In genomic region chr6:3331498-3331897, GRCh38 we compare ENCODE assay signal across 22 cellular contexts.
"Had no signal": no experiment of that assay in that cellular context is flagged by ENCODE, and none has a peak within 500 bp of the region (broad histone marks: within the 10 kb centered on the region; RNA-seq: fewer than 3 reads in every experiment).

No MANE protein-coding gene starts in this region.

- H3K9me3 Mint-ChIP-seq: activated CD8-positive, alpha-beta T cell treated with anti-CD3 and anti-CD28 coated beads for 36 hours; activated naive CD8-positive, alpha-beta T cell treated with anti-CD3 and anti-CD28 coated beads, Interleukin-2, amount 50 U/mL, for 24 hours; naive thymus-derived CD4-positive, alpha-beta T cell; stimulated activated naive CD8-positive, alpha-beta T cell treated with anti-CD3 and anti-CD28 coated beads, Interleukin-15, Interleukin-2, amounts not matched to agents 100 ng/mL and 50 ng/mL, for 24 hours; T-helper 1 cell treated with Interleukin-12 subunit alpha and Interleukin-12 subunit beta and Interleukin-4 antibody, amounts not matched to agents 30 μg/mL and 1 μg/mL, for 36 hours had no signal

- ATAC-seq: activated CD8-positive, alpha-beta memory T cell treated with anti-CD3 and anti-CD28 coated beads, Interleukin-2, amount 10 ng/mL, durations not matched to agents 7 days and 5 days; activated CD8-positive, alpha-beta T cell treated with anti-CD3 and anti-CD28 coated beads for 36 hours; activated naive CD8-positive, alpha-beta T cell treated with anti-CD3 and anti-CD28 coated beads, Interleukin-2, amount 50 U/mL, for 24 hours; esophagus mucosa; heart left ventricle; left cardiac atrium; naive thymus-derived CD4-positive, alpha-beta T cell had no signal

- H3K4me1 ChIP-seq: tibial artery had no signal

- H3K27ac ChIP-seq: tibial artery, vagina had no signal

- H3K27ac Mint-ChIP-seq: activated CD8-positive, alpha-beta memory T cell treated with anti-CD3 and anti-CD28 coated beads, Interleukin-2, amount 10 ng/mL, durations not matched to agents 7 days and 5 days; activated CD8-positive, alpha-beta T cell treated with anti-CD3 and anti-CD28 coated beads for 36 hours; activated naive CD8-positive, alpha-beta T cell treated with anti-CD3 and anti-CD28 coated beads, Interleukin-2, amount 50 U/mL, for 24 hours; naive thymus-derived CD4-positive, alpha-beta T cell; progenitor cell of endocrine pancreas; stimulated activated naive CD8-positive, alpha-beta T cell treated with anti-CD3 and anti-CD28 coated beads, Interleukin-15, Interleukin-2, amounts not matched to agents 100 ng/mL and 50 ng/mL, for 24 hours; T-helper 1 cell treated with Interleukin-12 subunit alpha and Interleukin-12 subunit beta and Interleukin-4 antibody, amounts not matched to agents 30 μg/mL and 1 μg/mL, for 36 hours had no signal

- DNase-seq: activated CD4-positive, alpha-beta T cell treated with anti-CD3 and anti-CD28 coated beads for 48 hours; activated CD4-positive, CD25-positive, alpha-beta regulatory T cell; activated CD8-positive, alpha-beta memory T cell treated with anti-CD3 and anti-CD28 coated beads, Interleukin-2, amount 10 ng/mL, durations not matched to agents 7 days and 5 days; activated CD8-positive, alpha-beta T cell treated with anti-CD3 and anti-CD28 coated beads for 36 hours; activated effector memory CD4-positive, alpha-beta T cell treated with anti-CD3 and anti-CD28 coated beads, Interleukin-2, amount 50 U/mL, for 16 hours; activated naive CD4-positive, alpha-beta T cell treated with anti-CD3 and anti-CD28 coated beads, Interleukin-2, amount 50 U/mL, for 16 hours; activated naive CD8-positive, alpha-beta T cell treated with anti-CD3 and anti-CD28 coated beads, Interleukin-2, amount 50 U/mL, for 24 hours; activated T-cell treated with anti-CD3 and anti-CD28 coated beads for 4 hours; dermis blood vessel endothelial cell; effector CD8-positive, alpha-beta T cell; heart left ventricle; islet precursor cell; left cardiac atrium; naive thymus-derived CD4-positive, alpha-beta T cell; stimulated activated CD4-positive, alpha-beta T cell treated with anti-CD3 and anti-CD28 coated beads, Interleukin-12 subunit alpha, Interleukin-12 subunit beta, amount 100 ng/mL, for 4 hours; T1000; tibial artery had no signal

- H3K36me3 Mint-ChIP-seq: activated CD8-positive, alpha-beta memory T cell treated with anti-CD3 and anti-CD28 coated beads, Interleukin-2, amount 10 ng/mL, durations not matched to agents 7 days and 5 days had no signal

- H3K9me3 ChIP-seq: heart left ventricle, tibial artery, vagina had no signal

- H3K4me3 Mint-ChIP-seq: activated CD8-positive, alpha-beta memory T cell treated with anti-CD3 and anti-CD28 coated beads, Interleukin-2, amount 10 ng/mL, durations not matched to agents 7 days and 5 days; activated CD8-positive, alpha-beta T cell treated with anti-CD3 and anti-CD28 coated beads for 36 hours; activated naive CD8-positive, alpha-beta T cell treated with anti-CD3 and anti-CD28 coated beads, Interleukin-2, amount 50 U/mL, for 24 hours; naive thymus-derived CD4-positive, alpha-beta T cell; stimulated activated naive CD8-positive, alpha-beta T cell treated with anti-CD3 and anti-CD28 coated beads, Interleukin-15, Interleukin-2, amounts not matched to agents 100 ng/mL and 50 ng/mL, for 24 hours; T-helper 1 cell treated with Interleukin-12 subunit alpha and Interleukin-12 subunit beta and Interleukin-4 antibody, amounts not matched to agents 30 μg/mL and 1 μg/mL, for 36 hours had no signal

- H3K36me3 ChIP-seq: heart left ventricle, tibial artery, vagina had no signal

- H3K4me1 Mint-ChIP-seq: activated CD8-positive, alpha-beta memory T cell treated with anti-CD3 and anti-CD28 coated beads, Interleukin-2, amount 10 ng/mL, durations not matched to agents 7 days and 5 days; activated naive CD8-positive, alpha-beta T cell treated with anti-CD3 and anti-CD28 coated beads, Interleukin-2, amount 50 U/mL, for 24 hours had no signal

- H3K27me3 ChIP-seq: heart left ventricle, tibial artery, vagina had no signal

- H3K4me3 ChIP-seq: heart left ventricle, tibial artery, vagina had no signal
